Comparison of ENCODE assay signal across 22 cellular contexts in the genomic region with DNA sequence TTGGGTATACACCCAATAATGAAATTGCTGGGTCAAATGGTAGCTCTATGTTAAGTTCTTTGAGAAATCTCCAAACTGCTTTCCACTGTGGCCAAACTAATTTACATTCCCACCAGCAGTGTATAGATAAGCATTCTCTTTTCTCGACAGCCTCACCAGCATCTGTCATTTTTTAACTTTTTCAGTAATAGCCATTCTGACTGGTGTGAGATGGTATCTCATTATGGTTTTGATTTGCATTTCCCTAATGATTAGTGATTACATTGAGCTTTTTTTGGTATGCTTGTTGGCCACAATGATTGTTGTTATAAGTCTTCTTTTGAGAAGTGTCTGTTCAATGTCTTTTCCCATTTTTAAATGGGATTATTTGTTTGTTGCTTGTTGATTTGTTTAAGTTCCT. TPM values are rescaled to one million over a fixed set of nuclear protein-coding genes. Genes with fewer than 3 reads are reported as not detected.
DNase-seq lines count a peak whose midpoint lies in the region; ATAC-seq and TF ChIP-seq lines count a peak whose summit lies in the region.
"Had no signal": no experiment of that assay in that cellular context is flagged by ENCODE, and none has a peak within 500 bp of the region (broad histone marks: within the 10 kb centered on the region; RNA-seq: fewer than 3 reads in every experiment).

No MANE protein-coding gene starts in this region.

- no peaks in the 10 kb centered on the region for H4K20me1 ChIP-seq in MM.1S (ENCODE audit: insufficient read depth, low read length)
- H4K20me1 ChIP-seq: BLaER1 had no signal

- no peak overlapping the region for H2AFZ ChIP-seq in MM.1S (ENCODE audit: low read length)

- no peaks in the 10 kb centered on the region for H3K79me2 ChIP-seq in MM.1S (ENCODE audit: low read length)

- H3K9ac ChIP-seq in MM.1S (ENCODE audit: low read length) = no peak overlapping the region
- H3K9ac ChIP-seq: BLaER1 had no signal

- H3K36me3 ChIP-seq in WERI-Rb-1 = no peaks in the 10 kb centered on the region
- no peaks in the 10 kb centered on the region for H3K36me3 ChIP-seq in MM.1S (replicated peaks; ENCODE audit: insufficient read depth, low read length)
- H3K36me3 ChIP-seq: BLaER1, ovary, upper lobe of left lung had no signal

- H3K9me2 ChIP-seq in MM.1S (replicated peaks; ENCODE audit: insufficient read depth, low read length) = no peaks in the 10 kb centered on the region

- peak; percentile 79 for ATAC-seq in GM19023 (IDR thresholded peaks at IDR 0.05; ENCODE audit: unreplicated experiment)
- ATAC-seq in GM21619 (IDR thresholded peaks at IDR 0.05; ENCODE audit: unreplicated experiment) = peak; percentile 90
- ATAC-seq in HG03066 (IDR thresholded peaks at IDR 0.05; ENCODE audit: low read depth, unreplicated experiment) = peak; percentile 88
- ATAC-seq: sciatic nerve; stimulated activated naive CD8-positive, alpha-beta T cell treated with anti-CD3 and anti-CD28 coated beads, Interleukin-15, amount 100 ng/mL, for 72 hours had no signal

- no peak overlapping the region for H3K27ac ChIP-seq in WERI-Rb-1
- no peak overlapping the region for H3K27ac ChIP-seq in MM.1S (ENCODE audit: low read length)
- H3K27ac ChIP-seq: BLaER1, ovary, upper lobe of left lung had no signal

- TF ChIP-seq CTCF in GM12865 (IDR thresholded peaks at IDR 0.05; ENCODE audit: insufficient read depth, low read depth, low read length, missing control alignments) = no peak
- TF ChIP-seq CTCF in WERI-Rb-1 (IDR thresholded peaks at IDR 0.05; ENCODE audit: low read depth, low read length) = no peak
- no peak for TF ChIP-seq CTCF in MM.1S (IDR thresholded peaks at IDR 0.05; ENCODE audit: low read length)

- no peaks in the 10 kb centered on the region for H3K4me1 ChIP-seq in MM.1S (ENCODE audit: low read length)

- no peak overlapping the region for H3K4me2 ChIP-seq in MM.1S (ENCODE audit: low read depth, low read length)
- H3K4me2 ChIP-seq: BLaER1 had no signal

- H3F3A ChIP-seq in MM.1S (ENCODE audit: insufficient read depth, low read length) = no peaks in the 10 kb centered on the region

- H3K9me3 ChIP-seq in WERI-Rb-1 (ENCODE audit: severe bottlenecking) (no peaks in the 10 kb centered on the region), MM.1S (replicated peaks; ENCODE audit: insufficient read depth, low read length) (no peaks in the 10 kb centered on the region)
- H3K9me3 ChIP-seq: ovary had no signal

- H3K27me3 ChIP-seq in WERI-Rb-1 (ENCODE audit: insufficient read depth, low read depth, severe bottlenecking) (no peaks in the 10 kb centered on the region), MM.1S (replicated peaks; ENCODE audit: insufficient read depth, low read length) (no peaks in the 10 kb centered on the region)
- H3K27me3 ChIP-seq: BLaER1, ovary, upper lobe of left lung had no signal

- no peak overlapping the region for H3K4me3 ChIP-seq in GM12865 (ENCODE audit: low read depth, low read length)
- no peak overlapping the region for H3K4me3 ChIP-seq in WERI-Rb-1 (ENCODE audit: low read depth, low read length)
- H3K4me3 ChIP-seq in MM.1S (ENCODE audit: low read length) = no peak overlapping the region
- H3K4me3 ChIP-seq: BLaER1, ovary, upper lobe of left lung had no signal

- DNase-seq in GM12865 (ENCODE audit: low read depth) (peak; percentile 40), WERI-Rb-1 (no peak), MM.1S (no peak), SIG-M5 treated with dmso at 0.1 percent for 504 hours (lab: John Stamatoyannopoulos, UW; ENCODE audit: unreplicated experiment) (no peak), HT-29 (ENCODE audit: low spot score) (no peak)
- DNase-seq: activated CD4-positive, alpha-beta T cell treated with anti-CD3 and anti-CD28 coated beads, Interleukin-2, amount 50 U/mL, for 48 hours; activated naive CD4-positive, alpha-beta T cell treated with anti-CD3 and anti-CD28 coated beads, Interleukin-2, amount 10 ng/mL, durations not matched to agents 7 days and 5 days; activated T-cell treated with anti-CD3 and anti-CD28 coated beads, Interleukin-2, amount 50 U/mL, for 24 hours; effector CD8-positive, alpha-beta T cell; H9; NCI-H1092 treated with DMSO at 0.1 percent for 48 hours; NCI-H69; OCI-M1; ovary; SHP77 treated with DMSO at 0.1 percent for 48 hours; stimulated activated naive CD8-positive, alpha-beta T cell treated with anti-CD3 and anti-CD28 coated beads, Interleukin-15, amount 100 ng/mL, for 72 hours; upper lobe of left lung had no signal

RNA-seq across cellular contexts. Expression of gene EPAS1, which starts 50.4 kb away (rescaled TPM):
- 20.7 and 24.0 TPM in 2 replicates for total RNA-seq in HT-29 (2014; rRNA removed; shearing (Covaris generic))
